ENCODE assay signal across 27 cellular contexts in the genomic region with DNA sequence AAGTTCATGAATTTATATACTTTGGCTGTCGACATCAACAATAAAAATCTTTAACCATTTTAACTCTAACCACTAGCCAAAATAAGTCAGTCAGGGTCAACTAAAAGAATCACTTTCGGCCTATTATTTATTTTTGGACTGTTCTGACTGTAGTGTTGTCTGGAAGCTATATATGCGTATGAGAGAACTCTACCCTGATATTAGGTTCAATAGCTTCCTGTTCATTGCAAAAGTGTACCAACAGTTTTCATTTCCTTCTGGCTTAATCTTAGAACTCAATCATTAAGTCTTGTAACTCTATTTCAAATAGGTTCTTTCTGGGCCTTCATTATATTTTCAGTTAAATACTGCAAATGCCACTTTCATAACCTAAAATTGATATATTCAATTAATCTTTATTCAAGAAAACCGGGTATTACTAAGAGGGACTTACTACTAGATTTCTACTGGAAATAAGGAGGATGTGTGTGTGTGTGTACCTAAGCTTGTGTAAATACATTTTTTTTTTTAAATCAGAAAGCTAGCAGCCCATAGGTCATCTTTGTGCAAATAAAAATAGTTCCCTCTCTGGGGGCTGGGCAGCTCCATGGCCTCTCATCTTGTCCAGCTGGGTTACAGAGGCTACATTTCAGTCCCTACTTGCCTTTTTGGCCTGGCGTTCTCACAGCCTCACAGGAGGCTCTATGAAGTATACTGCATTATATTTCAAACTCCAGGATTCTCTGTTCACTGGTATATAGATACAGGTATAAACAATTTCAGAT. TPM values are rescaled to one million over a fixed set of nuclear protein-coding genes. Genes with fewer than 3 reads are reported as not detected.
DNase-seq lines count a peak whose midpoint lies in the region; ATAC-seq, FAIRE-seq and TF ChIP-seq lines count a peak whose summit lies in the region.
"Had no signal": no experiment of that assay in that cellular context is flagged by ENCODE, and none has a peak within 500 bp of the region (broad histone marks: within the 10 kb centered on the region; RNA-seq: fewer than 3 reads in every experiment).

No MANE protein-coding gene starts in this region.

- FAIRE-seq in HepG2 (lab: Jason Lieb, UNC), result no peak
- FAIRE-seq: GM12891 had no signal

- CTCF ChIA-PET in HepG2 (lab: Yijun Ruan, JAX; ENCODE audit: low intra/inter-chr PET ratio, low total read pairs), result no interaction called here

- no peak overlapping the region for H3K27ac ChIP-seq in HepG2 (ENCODE audit: extremely low read length, insufficient read depth, low read length)
- H3K27ac ChIP-seq in right cardiac atrium (ENCODE audit: low read length), result no peak overlapping the region
- H3K27ac ChIP-seq: RWPE1 had no signal

- H2AFZ ChIP-seq in HepG2 (ENCODE audit: low read length), result no peak overlapping the region

- H3K4me1 ChIP-seq in HepG2 (ENCODE audit: insufficient read depth, low read length) (peaks cover 22% of the 10 kb centered on the region), right cardiac atrium (ENCODE audit: control insufficient read depth, insufficient read depth, low read length) (peaks cover 3% of the 10 kb centered on the region)

- peak overlapping the region; percentile 32 for H3K4me2 ChIP-seq in HepG2 (ENCODE audit: low read depth, low read length)

- POLR2A ChIA-PET in HepG2 (lab: Yijun Ruan, JAX), result no interaction called here

- no peaks in the 10 kb centered on the region for H4K20me1 ChIP-seq in HepG2 (ENCODE audit: insufficient read depth, low read length)

- no peaks in the 10 kb centered on the region for H3K9me3 ChIP-seq in HepG2 (ENCODE audit: low read length)
- no peaks in the 10 kb centered on the region for H3K9me3 ChIP-seq in right cardiac atrium (ENCODE audit: control insufficient read depth, low read length)
- H3K9me3 ChIP-seq: MG63 had no signal

- H3K79me2 ChIP-seq in HepG2 (ENCODE audit: insufficient read depth, low read length), result no peaks in the 10 kb centered on the region

- peak; percentile 8 for DNase-seq in NCI-H146 (lab: John Stamatoyannopoulos, UW)
- DNase-seq in NCI-H146 treated with DMSO at 0.1 percent for 48 hours (lab: John Stamatoyannopoulos, UW; ENCODE audit: unreplicated experiment), result no peak
- DNase-seq in HT-29 (ENCODE audit: low spot score), result peak; percentile 36
- peak; percentile 29 to 57 for DNase-seq in SHP77 (lab: John Stamatoyannopoulos, UW)
- peak; percentile 62 for DNase-seq in HepG2 (ENCODE audit: low spot score)
- no peak for DNase-seq in right cardiac atrium
- DNase-seq: AML-193; C1 segment of cervical spinal cord; Calu3; CD8-positive, alpha-beta T cell; DMS79; HCEC 1CT; Kasumi-1; MG63; NCI-H1694; NCI-H2081; NCI-H2171; NCI-H345; NCI-H526; NK-92 treated with Interleukin-12 subunit alpha and Interleukin-12 subunit beta, amount 100 ng/mL, for 24 hours had no signal

- BruUV-seq in HepG2 (replicated peaks; lab: Mats Ljungman, UMichigan), result no TSS peak

- 27% methylated on average over 5 of the region's 5 CpGs for WGBS in HepG2 (ENCODE audit: low lambda C conversion rate)
- WGBS in right cardiac atrium, result 78% methylated on average over 5 of the region's 5 CpGs

- H3K4me3 ChIP-seq in HepG2 (replicated peaks in 1 of 3; ENCODE audit: insufficient read depth in 1 of 3, low read depth in 2 of 3, low read length in 3 of 3) (no peak overlapping the region), right cardiac atrium (ENCODE audit: low read length) (no peak overlapping the region)
- H3K4me3 ChIP-seq: MG63 had no signal

- H3K36me3 ChIP-seq in HepG2 (replicated peaks in 1 of 2; ENCODE audit: control insufficient read depth in 1 of 2, insufficient read depth in 2 of 2, low read length in 2 of 2), result no peaks in the 10 kb centered on the region
- H3K36me3 ChIP-seq: MG63 had no signal

- ATAC-seq in HepG2 (peak; percentile 100), right cardiac atrium (no peak), GM21447 (IDR thresholded peaks at IDR 0.05; ENCODE audit: unreplicated experiment) (no peak), HG03025 (IDR thresholded peaks at IDR 0.05; ENCODE audit: low FRiP score, unreplicated experiment) (no peak)
- ATAC-seq: CD8-positive, alpha-beta T cell had no signal

- TF ChIP-seq POLR2A in HepG2 (IDR thresholded peaks at IDR 0.05; ENCODE audit: insufficient read depth in 1 of 2, low read depth in 2 of 2, low read length in 2 of 2), result no peak

- no peaks in the 10 kb centered on the region; a peak in 1 of 5 replicates for H3K27me3 ChIP-seq in HepG2 (ENCODE audit: control insufficient read depth in 1 of 2, insufficient read depth in 2 of 2, low read length in 2 of 2)
- no peaks in the 10 kb centered on the region for H3K27me3 ChIP-seq in right cardiac atrium (ENCODE audit: control insufficient read depth, insufficient read depth)
- H3K27me3 ChIP-seq: MG63 had no signal

- TF ChIP-seq RAD21 in HepG2 (CRISPR knock-in tag; IDR thresholded peaks at IDR 0.05), result no peak

- TF ChIP-seq EP300 in HepG2 (IDR thresholded peaks at IDR 0.05; ENCODE audit: low read depth in 2 of 2, low read length in 2 of 2), result peak in 1 of 2 experiments; percentile 51; a peak in 1 of 4 replicates
- TF ChIP-seq EP300 in HepG2 (CRISPR knock-in tag; IDR thresholded peaks at IDR 0.05; ENCODE audit: borderline replicate concordance), result no peak

- no peak for TF ChIP-seq CTCF in HepG2 (CRISPR knock-in tag; IDR thresholded peaks at IDR 0.05)

- no peak overlapping the region for H3K9ac ChIP-seq in HepG2 (ENCODE audit: insufficient read depth, low read depth, low read length)

- in situ Hi-C loops in HepG2 (cut with HindIII; ENCODE audit: extremely low pct_ligation_motif_present, low pct_unique_long_range_greater_than_20kb), result no loop called here

- intact Hi-C loops in HepG2 (cut with micrococcal nuclease; ENCODE audit: unreplicated experiment) (no loop called here), right cardiac atrium (cut with DNase I) (no loop called here)

TF ChIP-seq in HepG2, 621 proteins besides CTCF, POLR2A, EP300 and RAD21 (continues in another document):
- TF ChIP-seq RXRA (CRISPR knock-in tag; IDR thresholded peaks at IDR 0.05) (no peak), SRF (IDR thresholded peaks at IDR 0.05; ENCODE audit: low read depth, low read length) (no peak), MTA1 (CRISPR knock-in tag; IDR thresholded peaks at IDR 0.05; ENCODE audit: borderline replicate concordance) (no peak), NR2F6 (IDR thresholded peaks at IDR 0.05) (peak; percentile 69), NR2F6 (CRISPR knock-in tag; IDR thresholded peaks at IDR 0.05) (peak; percentile 34; the same call in 1 of the 2 replicates), NFKBIZ (CRISPR knock-in tag; IDR thresholded peaks at IDR 0.05) (no peak), NFYB (CRISPR knock-in tag; IDR thresholded peaks at IDR 0.05) (peak; percentile 43; the same call in 1 of the 2 replicates), ZNF326 (CRISPR knock-in tag; IDR thresholded peaks at IDR 0.05; ENCODE audit: borderline replicate concordance) (no peak), MAZ (IDR thresholded peaks at IDR 0.05; ENCODE audit: borderline replicate concordance, low read depth, low read length) (no peak), MAZ (CRISPR knock-in tag; IDR thresholded peaks at IDR 0.05; ENCODE audit: low read depth) (no peak), ZNF12 (CRISPR knock-in tag; IDR thresholded peaks at IDR 0.05) (no peak)
- TF ChIP-seq, protein P1, sequence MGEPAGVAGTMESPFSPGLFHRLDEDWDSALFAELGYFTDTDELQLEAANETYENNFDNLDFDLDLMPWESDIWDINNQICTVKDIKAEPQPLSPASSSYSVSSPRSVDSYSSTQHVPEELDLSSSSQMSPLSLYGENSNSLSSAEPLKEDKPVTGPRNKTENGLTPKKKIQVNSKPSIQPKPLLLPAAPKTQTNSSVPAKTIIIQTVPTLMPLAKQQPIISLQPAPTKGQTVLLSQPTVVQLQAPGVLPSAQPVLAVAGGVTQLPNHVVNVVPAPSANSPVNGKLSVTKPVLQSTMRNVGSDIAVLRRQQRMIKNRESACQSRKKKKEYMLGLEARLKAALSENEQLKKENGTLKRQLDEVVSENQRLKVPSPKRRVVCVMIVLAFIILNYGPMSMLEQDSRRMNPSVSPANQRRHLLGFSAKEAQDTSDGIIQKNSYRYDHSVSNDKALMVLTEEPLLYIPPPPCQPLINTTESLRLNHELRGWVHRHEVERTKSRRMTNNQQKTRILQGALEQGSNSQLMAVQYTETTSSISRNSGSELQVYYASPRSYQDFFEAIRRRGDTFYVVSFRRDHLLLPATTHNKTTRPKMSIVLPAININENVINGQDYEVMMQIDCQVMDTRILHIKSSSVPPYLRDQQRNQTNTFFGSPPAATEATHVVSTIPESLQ (CRISPR knock-in tag; conservative IDR thresholded peaks at IDR 0.05), result no peak

RNA-seq across cellular contexts. Expression of a gene that starts 5.8 kb away (rescaled TPM):
- total RNA-seq in HT-29 (2014; rRNA removed; shearing (Covaris generic)), result not detected in 2 replicates
- total RNA-seq in HepG2 (2016; rRNA removed; fragmentation: Illumina TruSeq; extraction: Trizol), result not detected in 2 replicates
- total RNA-seq in HepG2 (2016; cell fraction: cytosol; rRNA removed; fragmentation: Illumina TruSeq; extraction: Trizol; ENCODE audit: low read depth), result not detected in 2 replicates
- not detected in 2 replicates for total RNA-seq in HepG2 (2016; cell fraction: insoluble cytoplasmic fraction; rRNA removed; fragmentation: Illumina TruSeq; extraction: Trizol)
- total RNA-seq in HepG2 (2016; cell fraction: membrane; rRNA removed; fragmentation: Illumina TruSeq; extraction: Trizol), result not detected in 2 replicates
- not detected in 2 replicates for total RNA-seq in HepG2 (2016; cell fraction: nucleus; rRNA removed; fragmentation: Illumina TruSeq; extraction: Trizol)
- polyA plus RNA-seq in HepG2 (2011; rRNA removed), result not detected in 2 replicates
- not detected in 2 replicates for polyA plus RNA-seq in HepG2 (2011; cell fraction: cytosol; rRNA removed)
- not detected in 2 replicates for polyA plus RNA-seq in HepG2 (2011; cell fraction: nucleus; rRNA removed)
- polyA plus RNA-seq in HepG2 (2012), result not detected in 2 replicates
- polyA plus RNA-seq in HepG2 (2016; cell fraction: cytosol; fragmentation: Illumina TruSeq; extraction: Trizol; ENCODE audit: low read depth), result not detected in 2 replicates
- not detected in 2 replicates for polyA plus RNA-seq in HepG2 (2016; cell fraction: insoluble cytoplasmic fraction; fragmentation: Illumina TruSeq; extraction: Trizol; ENCODE audit: low read depth)
- not detected in 2 replicates for polyA plus RNA-seq in HepG2 (2016; cell fraction: membrane; fragmentation: Illumina TruSeq; extraction: Trizol; ENCODE audit: low read depth)
- not detected in 2 replicates for polyA plus RNA-seq in HepG2 (2016; cell fraction: nucleus; fragmentation: Illumina TruSeq; extraction: Trizol; ENCODE audit: insufficient read depth, low read depth)
- polyA minus RNA-seq in HepG2 (2011; rRNA and poly(A)+ RNA removed; ENCODE audit: low replicate concordance), result not detected in 2 replicates
- polyA minus RNA-seq in HepG2 (2011; cell fraction: cytosol; rRNA and poly(A)+ RNA removed), result not detected in 2 replicates
- polyA minus RNA-seq in HepG2 (2011; cell fraction: nucleus; rRNA and poly(A)+ RNA removed), result not detected in 2 replicates
- total RNA-seq in right cardiac atrium, result 1 to 10 TPM; 1.5 to 3.3 (median 2.4) TPM
- 1.3 TPM for polyA plus RNA-seq in right cardiac atrium
- total RNA-seq: A172; Calu3; CD8-positive, alpha-beta T cell; T-helper 1 cell treated with Interleukin-12 subunit alpha and Interleukin-12 subunit beta and Interleukin-4 antibody, amounts not matched to agents 30 ng/mL and 1 ng/mL, for 36 hours had no signal
- polyA plus RNA-seq: AG04450 had no signal

Comparison
In these comparisons a context has a peak if more than half of its experiments do, and no peak if none do; other contexts are left out.
1. DNase-seq: peak in NCI-H146 (single experiment), HT-29 (single experiment), SHP77 (2 of 2) and HepG2 (single experiment); none in NCI-H146 treated with DMSO at 0.1 percent for 48 hours (single experiment) and right cardiac atrium (0 of 3).